1 cellular context compared by ENCODE assay signal in the genomic region with DNA sequence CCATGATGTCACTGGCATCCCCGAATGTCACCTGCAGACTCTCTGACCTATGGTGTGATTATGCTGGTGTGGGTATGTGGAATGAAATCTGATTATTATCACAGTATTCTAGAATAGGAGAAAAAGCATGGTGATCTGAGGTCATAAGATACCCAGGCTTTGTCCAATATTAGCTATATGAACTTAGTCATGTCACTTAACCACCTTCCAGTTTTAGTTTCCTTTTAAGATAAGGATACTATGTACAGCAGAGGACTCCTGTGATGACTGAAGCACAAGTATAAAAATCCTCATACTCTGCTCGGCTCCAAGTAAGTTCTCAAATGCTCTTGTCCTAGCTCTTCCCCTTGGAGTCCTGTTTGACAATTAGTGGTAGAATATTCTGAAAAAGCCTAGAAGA.
TF ChIP-seq lines count a peak whose summit lies in the region.

No MANE protein-coding gene starts in this region.

TF ChIP-seq in HepG2, 621 proteins besides CTCF, POLR2A, EP300 and RAD21 (continued from another document):
- TF ChIP-seq KIAA2018 (CRISPR knock-in tag; IDR thresholded peaks at IDR 0.05; ENCODE audit: borderline replicate concordance) = no peak
- no peak for TF ChIP-seq FOXA1 (IDR thresholded peaks at IDR 0.05)
- TF ChIP-seq FOXA1 (CRISPR knock-in tag; IDR thresholded peaks at IDR 0.05) = no peak
- no peak for TF ChIP-seq ZNF567 (CRISPR knock-in tag; IDR thresholded peaks at IDR 0.05; ENCODE audit: borderline replicate concordance)
